In genomic region chr12:39372929-39373328, GRCh38 we compare ENCODE assay signal across 9 cellular contexts.
A peak's percentile ranks its signal among the peaks of the same experiment; 100 is the strongest.
DNase-seq lines count a peak whose midpoint lies in the region; ATAC-seq and TF ChIP-seq lines count a peak whose summit lies in the region.
"Had no signal": no experiment of that assay in that cellular context is flagged by ENCODE, and none has a peak within 500 bp of the region (broad histone marks: within the 10 kb centered on the region; RNA-seq: fewer than 3 reads in every experiment).

No MANE protein-coding gene starts in this region.

- H3K27ac Mint-ChIP-seq in activated CD8-positive, alpha-beta T cell treated with anti-CD3 and anti-CD28 coated beads, Interleukin-2, amount 10 ng/mL, durations not matched to agents 7 days and 5 days = peak overlapping the region; percentile 79
- no peak overlapping the region for H3K27ac Mint-ChIP-seq in endodermal cell

- H3K9me3 ChIP-seq in endodermal cell (ENCODE audit: control insufficient read depth, low read length) = no peaks in the 10 kb centered on the region
- no peaks in the 10 kb centered on the region for H3K9me3 ChIP-seq in thyroid gland

- H3K36me3 Mint-ChIP-seq in activated CD8-positive, alpha-beta T cell treated with anti-CD3 and anti-CD28 coated beads, Interleukin-2, amount 10 ng/mL, durations not matched to agents 7 days and 5 days (ENCODE audit: low read depth) = peaks cover 20% of the 10 kb centered on the region
- H3K36me3 Mint-ChIP-seq in endodermal cell (ENCODE audit: low read depth) = peaks cover 3% of the 10 kb centered on the region

- peaks cover 27% of the 10 kb centered on the region for H3K4me1 Mint-ChIP-seq in activated CD8-positive, alpha-beta T cell treated with anti-CD3 and anti-CD28 coated beads, Interleukin-2, amount 10 ng/mL, durations not matched to agents 7 days and 5 days (ENCODE audit: low read depth)
- peaks cover 7% of the 10 kb centered on the region for H3K4me1 Mint-ChIP-seq in endodermal cell

- no peaks in the 10 kb centered on the region for H3K27me3 Mint-ChIP-seq in activated CD8-positive, alpha-beta T cell treated with anti-CD3 and anti-CD28 coated beads, Interleukin-2, amount 10 ng/mL, durations not matched to agents 7 days and 5 days (ENCODE audit: low read depth)
- H3K27me3 Mint-ChIP-seq in endodermal cell (ENCODE audit: insufficient read depth) = no peaks in the 10 kb centered on the region

- CTCF ChIA-PET in activated CD8-positive, alpha-beta T cell treated with anti-CD3 and anti-CD28 coated beads, Interleukin-2, amount 10 ng/mL, durations not matched to agents 7 days and 5 days (lab: Charles Lee) = interaction anchor here (0.6 to 1.7 kb wide), 5 partner anchors 25 to 319 kb away, joined by 3 to 5 read pairs (median 3); no protein-coding TSS in a partner anchor

- H3K4me3 ChIP-seq in GM06990 (replicated peaks; ENCODE audit: low read depth, low read length) (peak overlapping the region; percentile 4; the same call in 1 of the 2 replicates), endodermal cell (ENCODE audit: low read length) (no peak overlapping the region), thyroid gland (replicated peaks in 1 of 3) (no peak overlapping the region)

- H3K4me1 ChIP-seq in endodermal cell (ENCODE audit: control insufficient read depth, insufficient read depth, low read length) (no peaks in the 10 kb centered on the region), thyroid gland (peaks cover 0 to 12% of the 10 kb centered on the region in 2 donors)

- TF ChIP-seq CTCF in GM06990 (IDR thresholded peaks at IDR 0.05; ENCODE audit: insufficient read depth, low read length, poor library complexity, severe bottlenecking) = no peak
- TF ChIP-seq CTCF in endodermal cell (conservative IDR thresholded peaks at IDR 0.05) = no peak
- TF ChIP-seq CTCF in thyroid gland (IDR thresholded peaks at IDR 0.05) = no peak

- no peaks in the 10 kb centered on the region for H3K27me3 ChIP-seq in GM06990 (replicated peaks; ENCODE audit: control insufficient read depth, insufficient read depth, low read length)
- no peaks in the 10 kb centered on the region for H3K27me3 ChIP-seq in endodermal cell (ENCODE audit: control insufficient read depth, insufficient read depth, low read length, poor library complexity, severe bottlenecking)
- H3K27me3 ChIP-seq in thyroid gland = no peaks in the 10 kb centered on the region

- H3K4me3 Mint-ChIP-seq in activated CD8-positive, alpha-beta T cell treated with anti-CD3 and anti-CD28 coated beads, Interleukin-2, amount 10 ng/mL, durations not matched to agents 7 days and 5 days = peak overlapping the region; percentile 37
- H3K4me3 Mint-ChIP-seq in endodermal cell = no peak overlapping the region

- H3K9ac ChIP-seq in endodermal cell (ENCODE audit: extremely low read depth, low read length, poor library complexity, severe bottlenecking) = no peak overlapping the region

- POLR2A ChIA-PET in activated CD8-positive, alpha-beta T cell treated with anti-CD3 and anti-CD28 coated beads, Interleukin-2, amount 10 ng/mL, durations not matched to agents 7 days and 5 days (lab: Charles Lee) = interaction anchor here (1.1 kb wide), 1 partner anchor 70 kb away, joined by 4 read pairs; the partner anchor contains the start of gene KIF21A

- H3K27ac ChIP-seq in endodermal cell (ENCODE audit: low read depth, low read length) (no peak overlapping the region), thyroid gland (no peak overlapping the region)

- DNase-seq in GM06990 (ENCODE audit: extremely low read depth, insufficient read length) (peak; percentile 59), endodermal cell (no peak), thyroid gland (no peak), activated gamma-delta T cell (lab: John Stamatoyannopoulos, UW) (no peak), NCI-H446 (lab: John Stamatoyannopoulos, UW) (no peak)
- DNase-seq in activated CD8-positive, alpha-beta T cell treated with anti-CD3 and anti-CD28 coated beads, Interleukin-2, amount 10 ng/mL, durations not matched to agents 7 days and 5 days = peak; percentile 51
- DNase-seq: left cardiac atrium had no signal

- 87 to 89% methylated on average over 2 of the region's 2 CpGs for WGBS in endodermal cell (ENCODE audit: insufficient coverage in 1 of 2, insufficient read length in 1 of 2), 2 experiments
- WGBS in thyroid gland, 2 donors = 72 to 83% methylated on average over 2 of the region's 2 CpGs

- ATAC-seq in GM19467 (IDR thresholded peaks at IDR 0.05; ENCODE audit: unreplicated experiment) (peak; percentile 71), HG03354 (IDR thresholded peaks at IDR 0.05; ENCODE audit: poor library complexity, severe bottlenecking, unreplicated experiment) (peak; percentile 81)
- ATAC-seq in activated CD8-positive, alpha-beta T cell treated with anti-CD3 and anti-CD28 coated beads, Interleukin-2, amount 10 ng/mL, durations not matched to agents 7 days and 5 days = peak; percentile 90

- peaks cover 4% of the 10 kb centered on the region for H3K9me3 Mint-ChIP-seq in activated CD8-positive, alpha-beta T cell treated with anti-CD3 and anti-CD28 coated beads, Interleukin-2, amount 10 ng/mL, durations not matched to agents 7 days and 5 days (ENCODE audit: insufficient read depth)
- H3K9me3 Mint-ChIP-seq in endodermal cell = no peaks in the 10 kb centered on the region

- no peak for TF ChIP-seq POLR2A in thyroid gland (IDR thresholded peaks at IDR 0.05)

- intact Hi-C loops in thyroid gland (cut with DNase I) = no loop called here

- H3K36me3 ChIP-seq in GM06990 (ENCODE audit: control insufficient read depth, insufficient read depth, low read length) (no peaks in the 10 kb centered on the region), endodermal cell (ENCODE audit: control insufficient read depth, insufficient read depth, low read length) (peaks cover 6% of the 10 kb centered on the region), thyroid gland (no peaks in the 10 kb centered on the region)

Comparison
In these comparisons a context has a peak if more than half of its experiments do, and no peak if none do; other contexts are left out.
1. DNase-seq: peak in GM06990 (single experiment) and activated CD8-positive, alpha-beta T cell treated with anti-CD3 and anti-CD28 coated beads, Interleukin-2, amount 10 ng/mL, durations not matched to agents 7 days and 5 days (single experiment); none in endodermal cell (single experiment), thyroid gland (0 of 2), activated gamma-delta T cell (single experiment) and NCI-H446 (0 of 2).
2. Peak in every context shown above with its lines, with median percentiles within 50 percentile points of each other: ATAC-seq.